Comparison of ENCODE assay signal across 26 cellular contexts in genomic region chr11:118047749-118048148, GRCh38. TPM values are rescaled to one million over a fixed set of nuclear protein-coding genes. Genes with fewer than 3 reads are reported as not detected.
DNase-seq lines count a peak whose midpoint lies in the region; ATAC-seq and TF ChIP-seq lines count a peak whose summit lies in the region.
"Had no signal": no experiment of that assay in that cellular context is flagged by ENCODE, and none has a peak within 500 bp of the region (broad histone marks: within the 10 kb centered on the region; RNA-seq: fewer than 3 reads in every experiment).

No MANE protein-coding gene starts in this region.

- no peak for ATAC-seq in activated T-helper 17 cell treated with anti-CD3 and anti-CD28 coated beads, Interleukin-2, amount 50 U/mL, for 72 hours (replicated peaks)
- ATAC-seq: gastroesophageal sphincter, left colon had no signal

- peak overlapping the region; percentile 60 for H3K4me2 ChIP-seq in OCI-LY3 (ENCODE audit: low read length)

- DNase-seq in activated naive CD4-positive, alpha-beta T cell treated with Interleukin-2 at 50 U/mL for 16 hours, result no peak
- peak; percentile 55 for DNase-seq in posterior vena cava (ENCODE audit: low spot score)
- no peak for DNase-seq in SW480 (ENCODE audit: low spot score)
- DNase-seq in esophagus squamous epithelium (lab: John Stamatoyannopoulos, UW), result no peak
- DNase-seq: ACHN; Calu3; central memory CD4-positive, alpha-beta T cell; hypothalamus; immature natural killer cell; left colon; NCI-H1048; NCI-H187; NCI-H69; SHP77 treated with DMSO at 0.1 percent for 48 hours had no signal

- no peak overlapping the region for H2AFZ ChIP-seq in OCI-LY3 (ENCODE audit: low read depth, low read length)

- no peaks in the 10 kb centered on the region for H3K79me2 ChIP-seq in OCI-LY3 (ENCODE audit: low read length)

- intact Hi-C loops in posterior vena cava (cut with DNase I), result no loop called here
- intact Hi-C loops in esophagus squamous epithelium (cut with DNase I), result no loop called here

- peak overlapping the region; percentile 30 for H3K27ac Mint-ChIP-seq in activated naive CD4-positive, alpha-beta T cell treated with anti-CD3 and anti-CD28 coated beads, Interleukin-2, amount 50 U/mL, for 24 hours
- peak overlapping the region; percentile 88 for H3K27ac Mint-ChIP-seq in activated T-helper 17 cell treated with anti-CD3 and anti-CD28 coated beads, Interleukin-2, amount 50 U/mL, for 72 hours

- H3K4me3 ChIP-seq in OCI-LY3 (ENCODE audit: low read length) (no peak overlapping the region), esophagus squamous epithelium (no peak overlapping the region)
- H3K4me3 ChIP-seq: gastroesophageal sphincter, HAP-1, Peyer's patch, tibial nerve had no signal

- TF ChIP-seq CTCF in OCI-LY3 (IDR thresholded peaks at IDR 0.05; ENCODE audit: low read depth, low read length), result no peak
- TF ChIP-seq CTCF in esophagus squamous epithelium (IDR thresholded peaks at IDR 0.05), result no peak

- TF ChIP-seq POLR2A in esophagus squamous epithelium (IDR thresholded peaks at IDR 0.05), result no peak

- no peaks in the 10 kb centered on the region for H3K27me3 Mint-ChIP-seq in activated naive CD4-positive, alpha-beta T cell treated with anti-CD3 and anti-CD28 coated beads, Interleukin-2, amount 50 U/mL, for 24 hours
- H3K27me3 Mint-ChIP-seq in activated T-helper 17 cell treated with anti-CD3 and anti-CD28 coated beads, Interleukin-2, amount 50 U/mL, for 72 hours, result no peaks in the 10 kb centered on the region
- H3K27me3 Mint-ChIP-seq: dendritic cell treated with granulocyte-macrophage colony-stimulating factor and Interleukin-4, amounts not matched to agents 40 ng/mL and 50 ng/mL, for 4 days had no signal

- H3K4me3 Mint-ChIP-seq in activated naive CD4-positive, alpha-beta T cell treated with anti-CD3 and anti-CD28 coated beads, Interleukin-2, amount 50 U/mL, for 24 hours, result no peak overlapping the region
- peak overlapping the region; percentile 51 for H3K4me3 Mint-ChIP-seq in activated T-helper 17 cell treated with anti-CD3 and anti-CD28 coated beads, Interleukin-2, amount 50 U/mL, for 72 hours
- H3K4me3 Mint-ChIP-seq: dendritic cell treated with granulocyte-macrophage colony-stimulating factor and Interleukin-4, amounts not matched to agents 40 ng/mL and 50 ng/mL, for 4 days had no signal

- H3K4me1 ChIP-seq in OCI-LY3 (ENCODE audit: low read length) (peaks cover 96% of the 10 kb centered on the region), esophagus squamous epithelium (peaks cover 0 to 29% (median 12%) of the 10 kb centered on the region in 3 donors)
- H3K4me1 ChIP-seq: gastroesophageal sphincter, HAP-1 had no signal

- H3K36me3 ChIP-seq in OCI-LY3 (replicated peaks; ENCODE audit: low read depth, low read length), result no peaks in the 10 kb centered on the region
- no peaks in the 10 kb centered on the region for H3K36me3 ChIP-seq in esophagus squamous epithelium
- H3K36me3 ChIP-seq: gastroesophageal sphincter, HAP-1, Peyer's patch, tibial nerve had no signal

- H3K9me3 Mint-ChIP-seq in activated naive CD4-positive, alpha-beta T cell treated with anti-CD3 and anti-CD28 coated beads, Interleukin-2, amount 50 U/mL, for 24 hours, result no peaks in the 10 kb centered on the region
- H3K9me3 Mint-ChIP-seq in activated T-helper 17 cell treated with anti-CD3 and anti-CD28 coated beads, Interleukin-2, amount 50 U/mL, for 72 hours, result no peaks in the 10 kb centered on the region
- H3K9me3 Mint-ChIP-seq: activated T-helper 1 cell treated with anti-CD3 and anti-CD28 coated beads, Interleukin-12 subunit alpha, Interleukin-12 subunit beta, Interleukin-2, Interleukin-4 antibody, amounts not matched to agents 30 ng/mL and 10 ng/mL and 1 ng/mL, durations not matched to agents 14 hours and 24 hours and 36 hours; dendritic cell treated with granulocyte-macrophage colony-stimulating factor and Interleukin-4, amounts not matched to agents 40 ng/mL and 50 ng/mL, for 4 days; immature natural killer cell had no signal

- H4K20me1 ChIP-seq in OCI-LY3 (ENCODE audit: insufficient read depth, low read length), result no peaks in the 10 kb centered on the region

- no peaks in the 10 kb centered on the region for H3K36me3 Mint-ChIP-seq in activated naive CD4-positive, alpha-beta T cell treated with anti-CD3 and anti-CD28 coated beads, Interleukin-2, amount 50 U/mL, for 24 hours
- H3K36me3 Mint-ChIP-seq in activated T-helper 17 cell treated with anti-CD3 and anti-CD28 coated beads, Interleukin-2, amount 50 U/mL, for 72 hours (ENCODE audit: low read depth), result no peaks in the 10 kb centered on the region
- H3K36me3 Mint-ChIP-seq: immature natural killer cell had no signal

- H3K9ac ChIP-seq in OCI-LY3 (ENCODE audit: low read length), result peak overlapping the region; percentile 86

- peak overlapping the region; percentile 96 for H3K27ac ChIP-seq in OCI-LY3 (ENCODE audit: low read length)
- no peak overlapping the region for H3K27ac ChIP-seq in esophagus squamous epithelium
- H3K27ac ChIP-seq: gastroesophageal sphincter, Peyer's patch, tibial nerve had no signal

- H3K27me3 ChIP-seq in OCI-LY3 (ENCODE audit: low read depth, low read length) (no peaks in the 10 kb centered on the region), esophagus squamous epithelium (peaks cover 0 to 60% (median 0%) of the 10 kb centered on the region in 4 donors)
- H3K27me3 ChIP-seq: Peyer's patch, tibial nerve had no signal

- H3K4me1 Mint-ChIP-seq in activated naive CD4-positive, alpha-beta T cell treated with anti-CD3 and anti-CD28 coated beads, Interleukin-2, amount 50 U/mL, for 24 hours, result peaks cover 90% of the 10 kb centered on the region
- H3K4me1 Mint-ChIP-seq in activated T-helper 17 cell treated with anti-CD3 and anti-CD28 coated beads, Interleukin-2, amount 50 U/mL, for 72 hours, result peaks cover 73% of the 10 kb centered on the region

- 70 to 87% methylated on average over 3 to 4 of the region's 4 CpGs for WGBS in esophagus squamous epithelium, 2 donors

- H3K9me3 ChIP-seq in OCI-LY3 (ENCODE audit: insufficient read depth, low read length), result no peaks in the 10 kb centered on the region
- H3K9me3 ChIP-seq in esophagus squamous epithelium, result no peaks in the 10 kb centered on the region
- H3K9me3 ChIP-seq: gastroesophageal sphincter, HAP-1, Peyer's patch, tibial nerve had no signal

RNA-seq across cellular contexts. Expression of gene TMPRSS4, which starts 29.1 kb away (rescaled TPM):
- under 1 TPM in 1 of 2 donors, not detected in 1; 0.11 TPM for total RNA-seq in activated T-helper 17 cell treated with anti-CD3 and anti-CD28 coated beads, Interleukin-2, amount 50 U/mL, for 72 hours
- total RNA-seq in posterior vena cava, result not detected
- 100 to 1,000 TPM; 142 to 197 (median 161) TPM for total RNA-seq in esophagus squamous epithelium
- total RNA-seq: activated T-helper 1 cell treated with anti-CD3 and anti-CD28 coated beads, Interleukin-12 subunit alpha, Interleukin-12 subunit beta, Interleukin-2, Interleukin-4 antibody, amounts not matched to agents 30 ng/mL and 10 ng/mL and 1 ng/mL, durations not matched to agents 14 hours and 24 hours and 36 hours; fibroblast of lung; skeletal muscle tissue; tibial nerve had no signal

RNA-seq across cellular contexts. Expression of gene SMIM35, which starts 39.0 kb away (rescaled TPM):
- not detected for total RNA-seq in activated T-helper 17 cell treated with anti-CD3 and anti-CD28 coated beads, Interleukin-2, amount 50 U/mL, for 72 hours
- total RNA-seq in posterior vena cava (not detected), esophagus squamous epithelium (not detected)
- total RNA-seq: Calu3, fibroblast of lung, HT-29, Peyer's patch, skeletal muscle tissue, tibial nerve had no signal

Comparison
In these comparisons a context has a peak if more than half of its experiments do, and no peak if none do; other contexts are left out.
1. RNA of gene TMPRSS4, which starts 29.1 kb away (total RNA-seq): 142 to 197 TPM in esophagus squamous epithelium; not detected in posterior vena cava and 0.11 TPM in activated T-helper 17 cell treated with anti-CD3 and anti-CD28 coated beads, Interleukin-2, amount 50 U/mL, for 72 hours; every median in the first group is over 100 times any median in the second.